ENCODE assay signal across 1 cellular context in the genomic region with DNA sequence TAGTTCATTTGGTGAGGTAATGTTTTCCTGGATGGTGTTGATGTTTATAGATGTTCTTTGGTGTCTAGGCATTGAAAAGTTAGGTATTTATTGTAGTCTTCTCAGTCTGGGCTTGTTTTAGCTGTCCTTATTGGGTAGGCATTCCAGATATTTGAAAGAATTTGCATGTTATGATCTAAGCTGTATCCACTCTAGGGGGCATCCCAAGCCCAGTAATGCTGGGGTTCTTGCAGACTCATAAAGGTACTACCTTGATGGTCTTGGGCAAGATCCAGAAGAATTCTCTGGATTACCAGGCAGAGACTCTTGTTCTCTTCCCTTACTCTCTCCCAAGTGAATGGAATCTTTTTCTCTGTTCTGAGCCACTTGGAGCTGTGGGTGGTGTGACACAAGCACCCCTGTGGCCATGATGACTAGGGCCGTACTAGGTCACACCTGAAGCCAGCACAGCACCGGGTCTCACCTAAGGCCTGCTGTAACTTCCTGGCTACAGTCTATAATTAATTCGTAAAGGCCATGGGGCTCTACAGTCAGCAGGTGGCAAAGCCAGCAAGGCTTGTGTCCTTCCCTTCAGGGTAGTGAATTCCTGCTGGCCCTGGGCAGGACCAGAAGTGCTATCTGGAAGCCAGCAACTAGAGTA.
TF ChIP-seq lines count a peak whose summit lies in the region.

No MANE protein-coding gene starts in this region.

TF ChIP-seq in HCT116, 20 proteins besides CTCF, POLR2A, EP300 and RAD21 (continued from another document):
- no peak for TF ChIP-seq SRF (IDR thresholded peaks at IDR 0.05; ENCODE audit: low read depth)
- no peak for TF ChIP-seq FOSL1 (IDR thresholded peaks at IDR 0.05; ENCODE audit: low read depth)
- no peak for TF ChIP-seq ZFX (IDR thresholded peaks at IDR 0.05)
- TF ChIP-seq YY1 (IDR thresholded peaks at IDR 0.05; ENCODE audit: extremely low read depth, insufficient replicate concordance, low read depth, low read length) = no peak
